Comparison of ENCODE assay signal across 20 cellular contexts in the genomic region with DNA sequence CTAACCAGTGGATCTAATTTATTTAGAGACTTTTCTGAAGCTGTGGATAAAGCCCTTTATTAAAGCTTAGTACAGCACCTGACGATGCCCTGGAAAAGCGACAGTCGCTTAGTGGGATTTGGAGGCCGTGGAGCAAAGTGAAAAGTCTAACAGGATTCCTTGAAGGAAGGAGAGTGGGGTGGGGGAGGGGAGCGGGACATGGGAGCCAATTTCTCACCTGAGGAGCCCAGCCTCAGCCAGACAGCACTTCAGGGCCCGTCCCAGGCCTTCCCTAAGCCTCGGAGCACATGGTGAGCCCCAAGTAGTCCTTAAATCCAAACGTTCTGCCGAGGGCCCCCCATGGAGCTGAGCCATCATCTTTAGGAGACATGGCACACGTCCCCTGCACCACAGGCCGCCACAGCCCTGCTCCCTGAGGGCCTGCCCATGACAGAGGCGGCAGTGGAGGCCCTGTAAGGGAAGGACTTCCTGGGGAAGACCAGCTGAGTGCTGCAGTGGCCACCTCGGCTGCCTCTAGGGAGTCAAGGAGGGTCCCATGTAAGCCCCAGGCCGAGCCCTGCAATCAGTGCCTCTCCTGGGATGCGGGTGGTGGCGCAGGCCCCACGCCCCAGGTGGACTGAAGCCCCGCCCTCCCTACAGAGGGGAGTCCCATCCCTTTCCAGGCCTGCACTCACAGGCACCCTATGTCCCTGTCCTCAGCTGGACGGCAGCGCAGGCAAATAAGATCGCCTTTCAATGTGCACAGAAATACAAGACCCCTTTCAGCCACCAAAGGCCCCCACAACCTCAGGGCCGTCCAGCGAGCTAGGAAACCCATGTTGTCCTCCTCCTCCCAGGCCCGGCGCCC.
DNase-seq lines count a peak whose midpoint lies in the region; ATAC-seq and TF ChIP-seq lines count a peak whose summit lies in the region.
"Had no signal": no experiment of that assay in that cellular context is flagged by ENCODE, and none has a peak within 500 bp of the region (broad histone marks: within the 10 kb centered on the region; RNA-seq: fewer than 3 reads in every experiment).

No MANE protein-coding gene starts in this region.

- POLR2A ChIA-PET in activated naive CD8-positive, alpha-beta T cell treated with anti-CD3 and anti-CD28 coated beads, Interleukin-2, amount 10 ng/mL, durations not matched to agents 7 days and 5 days (lab: Charles Lee) = no interaction called here
- POLR2A ChIA-PET in CD4-positive, alpha-beta memory T cell (lab: Charles Lee; ENCODE audit: partially characterized antibody) = no interaction called here

- in situ Hi-C loops in G401 (cut with HindIII; ENCODE audit: low sequenced_read_pairs) = no loop called here

- DNase-seq in activated naive CD8-positive, alpha-beta T cell treated with anti-CD3 and anti-CD28 coated beads, Interleukin-2, amount 10 ng/mL, durations not matched to agents 7 days and 5 days = peak; percentile 26
- DNase-seq in activated naive CD8-positive, alpha-beta T cell treated with anti-CD3 and anti-CD28 coated beads, Interleukin-2, amount 50 U/mL, for 24 hours = no peak
- DNase-seq in chondrocyte (ENCODE audit: low spot score) (peak; percentile 89), nephron progenitor cell (no peak), suprapubic skin (ENCODE audit: low spot score in 2 of 2) (peak; percentile 49 to 70), G401 (ENCODE audit: low spot score) (no peak)
- DNase-seq in CD4-positive, alpha-beta memory T cell = no peak
- DNase-seq: ACHN; activated CD4-positive, alpha-beta T cell treated with anti-CD3 and anti-CD28 coated beads for 48 hours; cerebellar nuclear complex; NCI-H1092 treated with DMSO at 0.1 percent for 48 hours; NCI-H2029; NCI-H2227 treated with DMSO at 0.1 percent for 48 hours; NCI-H69; substantia nigra; T-helper 17 cell; uterus had no signal

- no peak overlapping the region for H3K27ac ChIP-seq in suprapubic skin
- no peak overlapping the region for H3K27ac ChIP-seq in CD4-positive, alpha-beta memory T cell (ENCODE audit: low read depth, low read length)
- H3K27ac ChIP-seq: uterus had no signal

- WGBS in suprapubic skin = 94% methylated on average over 17 of the region's 25 CpGs

- no peaks in the 10 kb centered on the region for H3K27me3 ChIP-seq in suprapubic skin
- H3K27me3 ChIP-seq in CD4-positive, alpha-beta memory T cell (ENCODE audit: insufficient read depth, low read length) = no peaks in the 10 kb centered on the region
- H3K27me3 ChIP-seq: uterus had no signal

- peaks cover 2% of the 10 kb centered on the region for H3K9me3 Mint-ChIP-seq in activated naive CD8-positive, alpha-beta T cell treated with anti-CD3 and anti-CD28 coated beads, Interleukin-2, amount 10 ng/mL, durations not matched to agents 7 days and 5 days
- no peaks in the 10 kb centered on the region for H3K9me3 Mint-ChIP-seq in activated naive CD8-positive, alpha-beta T cell treated with anti-CD3 and anti-CD28 coated beads, Interleukin-2, amount 50 U/mL, for 24 hours
- H3K9me3 Mint-ChIP-seq in chondrocyte (ENCODE audit: low read depth) = peaks cover 3% of the 10 kb centered on the region
- peaks cover 13% of the 10 kb centered on the region for H3K9me3 Mint-ChIP-seq in nephron progenitor cell
- H3K9me3 Mint-ChIP-seq in CD4-positive, alpha-beta memory T cell = no peaks in the 10 kb centered on the region
- H3K9me3 Mint-ChIP-seq: IgD-negative memory B cell; naive thymus-derived CD8-positive, alpha-beta T cell had no signal

- no peak for TF ChIP-seq POLR2A in suprapubic skin (IDR thresholded peaks at IDR 0.05)

- H3K27me3 Mint-ChIP-seq in activated naive CD8-positive, alpha-beta T cell treated with anti-CD3 and anti-CD28 coated beads, Interleukin-2, amount 10 ng/mL, durations not matched to agents 7 days and 5 days = no peaks in the 10 kb centered on the region
- no peaks in the 10 kb centered on the region for H3K27me3 Mint-ChIP-seq in activated naive CD8-positive, alpha-beta T cell treated with anti-CD3 and anti-CD28 coated beads, Interleukin-2, amount 50 U/mL, for 24 hours
- H3K27me3 Mint-ChIP-seq in chondrocyte (ENCODE audit: low read depth) = no peaks in the 10 kb centered on the region
- peaks cover 11% of the 10 kb centered on the region for H3K27me3 Mint-ChIP-seq in nephron progenitor cell (ENCODE audit: low read depth, poor library complexity)
- H3K27me3 Mint-ChIP-seq in CD4-positive, alpha-beta memory T cell = no peaks in the 10 kb centered on the region
- H3K27me3 Mint-ChIP-seq: IgD-negative memory B cell; naive thymus-derived CD8-positive, alpha-beta T cell; T-helper 17 cell had no signal

- H3K4me3 ChIP-seq in suprapubic skin = no peak overlapping the region
- H3K4me3 ChIP-seq in CD4-positive, alpha-beta memory T cell (ENCODE audit: low read length in 2 of 2) = no peak overlapping the region
- H3K4me3 ChIP-seq: uterus had no signal

- ATAC-seq in activated naive CD8-positive, alpha-beta T cell treated with anti-CD3 and anti-CD28 coated beads, Interleukin-2, amount 10 ng/mL, durations not matched to agents 7 days and 5 days (ENCODE audit: low read depth) = no peak
- ATAC-seq in activated naive CD8-positive, alpha-beta T cell treated with anti-CD3 and anti-CD28 coated beads, Interleukin-2, amount 50 U/mL, for 24 hours = no peak
- ATAC-seq in GM19467 (IDR thresholded peaks at IDR 0.05; ENCODE audit: unreplicated experiment) = no peak
- ATAC-seq: naive thymus-derived CD8-positive, alpha-beta T cell; T-helper 17 cell had no signal

- peaks cover 15% of the 10 kb centered on the region for H3K4me1 Mint-ChIP-seq in activated naive CD8-positive, alpha-beta T cell treated with anti-CD3 and anti-CD28 coated beads, Interleukin-2, amount 10 ng/mL, durations not matched to agents 7 days and 5 days
- peaks cover 29% of the 10 kb centered on the region for H3K4me1 Mint-ChIP-seq in activated naive CD8-positive, alpha-beta T cell treated with anti-CD3 and anti-CD28 coated beads, Interleukin-2, amount 50 U/mL, for 24 hours
- no peaks in the 10 kb centered on the region for H3K4me1 Mint-ChIP-seq in chondrocyte (ENCODE audit: low read depth)
- H3K4me1 Mint-ChIP-seq in nephron progenitor cell = peaks cover 45% of the 10 kb centered on the region
- H3K4me1 Mint-ChIP-seq in CD4-positive, alpha-beta memory T cell = peaks cover 2 to 11% (median 7%) of the 10 kb centered on the region in 4 donors

- no peak overlapping the region for H3K27ac Mint-ChIP-seq in activated naive CD8-positive, alpha-beta T cell treated with anti-CD3 and anti-CD28 coated beads, Interleukin-2, amount 10 ng/mL, durations not matched to agents 7 days and 5 days
- no peak overlapping the region for H3K27ac Mint-ChIP-seq in activated naive CD8-positive, alpha-beta T cell treated with anti-CD3 and anti-CD28 coated beads, Interleukin-2, amount 50 U/mL, for 24 hours
- H3K27ac Mint-ChIP-seq in chondrocyte (ENCODE audit: unreplicated experiment) (no peak overlapping the region), nephron progenitor cell (peak overlapping the region; percentile 48)
- H3K27ac Mint-ChIP-seq in CD4-positive, alpha-beta memory T cell = no peak overlapping the region
- H3K27ac Mint-ChIP-seq: IgD-negative memory B cell, T-helper 17 cell had no signal

- no peak for TF ChIP-seq CTCF in chondrocyte (IDR thresholded peaks at IDR 0.05)
- TF ChIP-seq CTCF in nephron progenitor cell (IDR thresholded peaks at IDR 0.05) = no peak
- no peak for TF ChIP-seq CTCF in suprapubic skin (IDR thresholded peaks at IDR 0.05)

- H3K4me3 Mint-ChIP-seq in activated naive CD8-positive, alpha-beta T cell treated with anti-CD3 and anti-CD28 coated beads, Interleukin-2, amount 10 ng/mL, durations not matched to agents 7 days and 5 days = no peak overlapping the region
- H3K4me3 Mint-ChIP-seq in activated naive CD8-positive, alpha-beta T cell treated with anti-CD3 and anti-CD28 coated beads, Interleukin-2, amount 50 U/mL, for 24 hours = no peak overlapping the region
- H3K4me3 Mint-ChIP-seq in chondrocyte (ENCODE audit: unreplicated experiment) = no peak overlapping the region
- no peak overlapping the region for H3K4me3 Mint-ChIP-seq in nephron progenitor cell
- H3K4me3 Mint-ChIP-seq in CD4-positive, alpha-beta memory T cell = no peak overlapping the region
- H3K4me3 Mint-ChIP-seq: IgD-negative memory B cell; naive thymus-derived CD8-positive, alpha-beta T cell; T-helper 17 cell had no signal

- intact Hi-C loops in CD4-positive, alpha-beta memory T cell (cut with micrococcal nuclease) = no loop called here

- CTCF ChIA-PET in CD4-positive, alpha-beta memory T cell (lab: Charles Lee; ENCODE audit: partially characterized antibody) = no interaction called here

- peaks cover 13% of the 10 kb centered on the region for H3K36me3 ChIP-seq in suprapubic skin
- no peaks in the 10 kb centered on the region for H3K36me3 ChIP-seq in CD4-positive, alpha-beta memory T cell (ENCODE audit: insufficient read depth, low read length)
- H3K36me3 ChIP-seq: uterus had no signal

- H3K9me3 ChIP-seq in suprapubic skin = no peaks in the 10 kb centered on the region
- H3K9me3 ChIP-seq in CD4-positive, alpha-beta memory T cell (ENCODE audit: control insufficient read depth in 1 of 2, low read length in 2 of 2) = no peaks in the 10 kb centered on the region
- H3K9me3 ChIP-seq: uterus had no signal

- peaks cover 6% of the 10 kb centered on the region for H3K36me3 Mint-ChIP-seq in activated naive CD8-positive, alpha-beta T cell treated with anti-CD3 and anti-CD28 coated beads, Interleukin-2, amount 10 ng/mL, durations not matched to agents 7 days and 5 days
- H3K36me3 Mint-ChIP-seq in activated naive CD8-positive, alpha-beta T cell treated with anti-CD3 and anti-CD28 coated beads, Interleukin-2, amount 50 U/mL, for 24 hours (ENCODE audit: low read depth) = peaks cover 9% of the 10 kb centered on the region
- peaks cover 9% of the 10 kb centered on the region for H3K36me3 Mint-ChIP-seq in chondrocyte (ENCODE audit: low read depth)
- H3K36me3 Mint-ChIP-seq in nephron progenitor cell (ENCODE audit: low read depth) = peaks cover 32% of the 10 kb centered on the region
- peaks cover 0 to 3% of the 10 kb centered on the region in 2 donors for H3K36me3 Mint-ChIP-seq in CD4-positive, alpha-beta memory T cell

- TF ChIP-seq EP300 in suprapubic skin (IDR thresholded peaks at IDR 0.05) = no peak

- peaks cover 15% of the 10 kb centered on the region for H3K4me1 ChIP-seq in suprapubic skin
- no peaks in the 10 kb centered on the region for H3K4me1 ChIP-seq in CD4-positive, alpha-beta memory T cell (ENCODE audit: insufficient read depth, low read length)
- H3K4me1 ChIP-seq: uterus had no signal

Comparison
In these comparisons a context has a peak if more than half of its experiments do, and no peak if none do; other contexts are left out.
1. DNase-seq: peak in activated naive CD8-positive, alpha-beta T cell treated with anti-CD3 and anti-CD28 coated beads, Interleukin-2, amount 10 ng/mL, durations not matched to agents 7 days and 5 days (single experiment), chondrocyte (single experiment) and suprapubic skin (2 of 2); none in activated naive CD8-positive, alpha-beta T cell treated with anti-CD3 and anti-CD28 coated beads, Interleukin-2, amount 50 U/mL, for 24 hours (single experiment), nephron progenitor cell (single experiment), G401 (single experiment) and CD4-positive, alpha-beta memory T cell (0 of 5).